In the genomic region with DNA sequence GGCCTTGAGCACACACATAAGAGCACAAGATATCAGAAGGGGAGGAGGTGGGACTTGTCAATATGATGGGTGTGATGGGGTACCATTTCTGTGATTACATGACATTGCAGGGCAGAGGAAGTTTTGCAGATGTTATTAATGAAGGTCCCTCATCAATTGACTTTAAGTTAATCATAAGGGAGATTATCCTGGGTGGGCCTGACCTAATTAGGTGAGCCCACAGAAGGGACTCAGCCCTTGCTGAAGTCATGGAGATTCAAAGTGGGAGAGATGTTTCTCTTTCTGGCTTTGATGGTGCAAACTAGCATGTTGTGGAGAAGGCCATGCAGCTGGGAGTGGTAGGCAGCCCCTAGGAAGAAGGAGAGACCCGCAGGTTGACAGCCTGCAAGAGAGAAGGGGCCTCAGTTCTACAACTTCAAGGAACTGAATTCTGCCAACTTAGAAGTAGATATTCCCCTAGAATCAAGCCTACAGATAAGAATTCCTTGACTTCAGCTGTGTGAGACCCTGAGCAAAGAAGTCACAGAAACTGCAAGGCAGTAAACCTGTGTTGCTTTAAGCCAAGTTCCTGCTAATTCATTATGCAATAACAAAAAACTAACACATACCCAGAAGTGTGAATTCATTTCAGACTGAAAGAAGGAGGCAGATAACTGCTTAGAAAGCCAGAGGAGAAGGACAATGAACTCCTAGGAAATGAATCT, we compare ENCODE assay signal across 29 cellular contexts.
"Had no signal": no experiment of that assay in that cellular context is flagged by ENCODE, and none has a peak within 500 bp of the region (broad histone marks: within the 10 kb centered on the region; RNA-seq: fewer than 3 reads in every experiment).

No MANE protein-coding gene starts in this region.

- FAIRE-seq: endometrium, keratinocyte had no signal

- DNase-seq: dermis blood vessel endothelial cell; effector memory CD4-positive, alpha-beta T cell; erythroblast; esophagus squamous epithelium; foreskin melanocyte; hypothalamus; mucosa of descending colon; naive B cell; occipital lobe; right lobe of liver; stimulated activated CD4-positive, alpha-beta T cell treated with anti-CD3 and anti-CD28 coated beads, Interleukin-12 subunit alpha, Interleukin-12 subunit beta, amount 100 ng/mL, for 4 hours; stimulated activated CD4-positive, alpha-beta T cell treated with anti-CD3 and anti-CD28 coated beads, Interleukin-1b, Interleukin-23, amount 100 ng/mL, for 48 hours; stimulated activated CD4-positive, alpha-beta T cell treated with anti-CD3 and anti-CD28 coated beads, Interleukin-4, amount 100 ng/mL, for 1 hour; stimulated activated CD8-positive, alpha-beta memory T cell treated with anti-CD3 and anti-CD28 coated beads, Interleukin-4, amount 100 ng/mL, for 48 hours; stimulated activated naive CD4-positive, alpha-beta T cell; stimulated activated naive CD8-positive, alpha-beta T cell treated with anti-CD3 and anti-CD28 coated beads, Interleukin-15, amount 100 ng/mL, for 72 hours; transverse colon; upper lobe of right lung; uterus had no signal

- H3K27ac ChIP-seq: coronary artery, esophagus squamous epithelium, parathyroid adenoma, right lobe of liver, suprapubic skin, transverse colon, upper lobe of right lung, uterus had no signal

- H3K27me3 Mint-ChIP-seq: naive B cell; stimulated activated naive CD8-positive, alpha-beta T cell treated with anti-CD3 and anti-CD28 coated beads, Interleukin-15, amount 100 ng/mL, for 72 hours had no signal

- H3K27ac Mint-ChIP-seq: memory B cell; mesothelial cell of epicardium; progenitor cell of endocrine pancreas; stimulated activated naive CD8-positive, alpha-beta T cell treated with anti-CD3 and anti-CD28 coated beads, Interleukin-15, amount 100 ng/mL, for 72 hours had no signal

- H3K4me3 Mint-ChIP-seq: memory B cell; mesothelial cell of epicardium; naive B cell; stimulated activated naive CD8-positive, alpha-beta T cell treated with anti-CD3 and anti-CD28 coated beads, Interleukin-15, amount 100 ng/mL, for 72 hours had no signal

- H3K79me2 ChIP-seq: parathyroid adenoma had no signal

- H3K9me3 ChIP-seq: esophagus squamous epithelium, mucosa of descending colon, right lobe of liver, suprapubic skin, transverse colon, upper lobe of right lung, uterus had no signal

- H3K4me3 ChIP-seq: coronary artery, esophagus squamous epithelium, lung, mucosa of descending colon, right lobe of liver, smooth muscle cell, suprapubic skin, transverse colon, upper lobe of right lung, uterus had no signal

- H3K36me3 Mint-ChIP-seq: memory B cell, mesothelial cell of epicardium, naive B cell had no signal

- H3K4me1 ChIP-seq: esophagus squamous epithelium, suprapubic skin, transverse colon, upper lobe of right lung, uterus had no signal

- H2AFZ ChIP-seq: parathyroid adenoma had no signal

- ATAC-seq: mucosa of descending colon; stimulated activated naive CD8-positive, alpha-beta T cell treated with anti-CD3 and anti-CD28 coated beads, Interleukin-15, amount 100 ng/mL, for 72 hours; upper lobe of right lung had no signal

- H3K4me2 ChIP-seq: smooth muscle cell had no signal

- H3K9me3 Mint-ChIP-seq: memory B cell; naive B cell; stimulated activated naive CD8-positive, alpha-beta T cell treated with anti-CD3 and anti-CD28 coated beads, Interleukin-15, amount 100 ng/mL, for 72 hours had no signal

- H3K27me3 ChIP-seq: right lobe of liver, suprapubic skin, transverse colon, uterus had no signal

- H3K36me3 ChIP-seq: esophagus squamous epithelium, right lobe of liver, suprapubic skin, transverse colon, upper lobe of right lung, uterus had no signal

- H3K9ac ChIP-seq: parathyroid adenoma had no signal

- H3K4me1 Mint-ChIP-seq: memory B cell; mesothelial cell of epicardium; naive B cell; stimulated activated naive CD8-positive, alpha-beta T cell treated with anti-CD3 and anti-CD28 coated beads, Interleukin-15, amount 100 ng/mL, for 72 hours had no signal
